ENCODE assay signal across 2 cellular contexts in genomic region chrX:44918722-44919121, GRCh38.
TF ChIP-seq lines count a peak whose summit lies in the region.

No MANE protein-coding gene starts in this region.

TF ChIP-seq in HEK293, 187 proteins besides CTCF, POLR2A, EP300 and RAD21:
- peak; percentile 47; the same call in 1 of the 2 replicates for TF ChIP-seq ATF2 (tag by site-specific recombination; IDR thresholded peaks at IDR 0.05; ENCODE audit: low read depth)
- TF ChIP-seq ZNF280C (tag by site-specific recombination; IDR thresholded peaks at IDR 0.05): no peak
- TF ChIP-seq PRDM6 (tag by site-specific recombination; IDR thresholded peaks at IDR 0.05): peak; percentile 82
- TF ChIP-seq ZNF391 (tag by site-specific recombination; IDR thresholded peaks at IDR 0.05; ENCODE audit: borderline replicate concordance, low read depth): no peak

TF ChIP-seq in K562, 482 proteins besides CTCF, POLR2A, EP300 and RAD21:
- TF ChIP-seq ZNF583 (CRISPR knock-in tag; IDR thresholded peaks at IDR 0.05) (no peak), ATF3 (IDR thresholded peaks at IDR 0.05) (0 out of 2 replicates have a peak, but pooled peaks have one; percentile 9), ATF3 (CRISPR knock-in tag; conservative IDR thresholded peaks at IDR 0.05) (no peak)
TF ChIP-seq in K562: peak in this region for 1.
